ENCODE assay signal across 8 cellular contexts in the genomic region with DNA sequence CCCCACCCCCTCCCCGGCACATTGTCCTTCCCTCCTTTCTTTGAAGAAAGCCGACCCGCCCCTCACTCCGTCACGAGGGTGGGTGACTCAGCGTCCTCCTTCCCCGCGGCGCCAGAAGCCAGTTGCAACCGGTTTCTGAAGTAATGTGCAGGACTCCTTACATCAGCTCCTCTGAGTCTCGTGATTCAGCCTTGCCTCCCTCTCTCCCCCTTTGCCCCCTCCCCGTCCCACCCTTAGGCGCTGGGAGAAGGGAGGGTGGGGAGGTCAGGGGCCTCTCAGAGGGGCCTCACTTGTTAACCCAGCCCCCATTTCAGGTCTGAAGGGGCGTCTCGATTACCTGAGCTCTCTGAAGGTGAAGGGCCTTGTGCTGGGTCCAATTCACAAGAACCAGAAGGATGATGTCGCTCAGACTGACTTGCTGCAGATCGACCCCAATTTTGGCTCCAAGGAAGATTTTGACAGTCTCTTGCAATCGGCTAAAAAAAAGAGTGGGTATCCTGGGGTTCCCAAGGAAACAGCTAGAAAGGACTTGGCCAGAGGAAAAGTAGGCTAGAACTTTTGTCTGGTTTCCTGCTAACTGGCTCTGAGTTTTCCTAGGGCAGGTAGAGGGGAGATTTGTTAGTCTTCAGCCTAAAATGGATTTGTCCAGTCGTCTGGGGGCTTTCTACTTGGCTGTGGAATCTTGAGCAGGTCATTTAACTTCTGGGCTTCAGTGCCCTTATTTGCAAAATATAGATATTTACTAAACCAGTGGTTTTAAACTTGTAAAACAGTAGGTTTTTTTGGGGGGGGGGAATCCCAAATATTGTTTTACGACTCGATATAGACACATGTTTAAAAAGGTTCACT. TPM values are rescaled to one million over a fixed set of nuclear protein-coding genes. Genes with fewer than 3 reads are reported as not detected.
DNase-seq lines count a peak whose midpoint lies in the region; ATAC-seq and TF ChIP-seq lines count a peak whose summit lies in the region.

No MANE protein-coding gene starts in this region.

- TF ChIP-seq POLR2A in upper lobe of left lung (IDR thresholded peaks at IDR 0.05), result no peak

- peaks cover 40% of the 10 kb centered on the region for H3K4me1 Mint-ChIP-seq in activated naive CD8-positive, alpha-beta T cell treated with anti-CD3 and anti-CD28 coated beads, Interleukin-2, amount 10 ng/mL, durations not matched to agents 7 days and 5 days

- peaks cover 49 to 66% (median 56%) of the 10 kb centered on the region in 4 donors for H3K4me1 ChIP-seq in upper lobe of left lung

- H3K27me3 ChIP-seq in upper lobe of left lung, result no peaks in the 10 kb centered on the region

- DNase-seq in GDM1 (lab: John Stamatoyannopoulos, UW) (peak; percentile 89), GOT3 (lab: John Stamatoyannopoulos, UW) (peak; percentile 87), SKM-1 (lab: John Stamatoyannopoulos, UW; ENCODE audit: unreplicated experiment) (peak; percentile 97), cardiac septum (ENCODE audit: low spot score) (peak; percentile 98), posterior vena cava (ENCODE audit: low spot score) (peak; percentile 99), upper lobe of left lung (peak in 1 of 2 donors; percentile 95)
- DNase-seq in activated naive CD8-positive, alpha-beta T cell treated with anti-CD3 and anti-CD28 coated beads, Interleukin-2, amount 10 ng/mL, durations not matched to agents 7 days and 5 days, result peak; percentile 91

- peak overlapping the region; percentile 100 for H3K27ac Mint-ChIP-seq in activated naive CD8-positive, alpha-beta T cell treated with anti-CD3 and anti-CD28 coated beads, Interleukin-2, amount 10 ng/mL, durations not matched to agents 7 days and 5 days

- H3K4me3 Mint-ChIP-seq in activated naive CD8-positive, alpha-beta T cell treated with anti-CD3 and anti-CD28 coated beads, Interleukin-2, amount 10 ng/mL, durations not matched to agents 7 days and 5 days, result peak overlapping the region; percentile 100

- intact Hi-C loops in cardiac septum (cut with DNase I) (loop anchor here (1.0 to 2.0 kb wide), 3 partner anchors 25 to 96 kb away; no protein-coding TSS in a partner anchor), posterior vena cava (cut with DNase I) (no loop called here)

- no peaks in the 10 kb centered on the region for H3K27me3 Mint-ChIP-seq in activated naive CD8-positive, alpha-beta T cell treated with anti-CD3 and anti-CD28 coated beads, Interleukin-2, amount 10 ng/mL, durations not matched to agents 7 days and 5 days

- no peaks in the 10 kb centered on the region for H3K9me3 ChIP-seq in upper lobe of left lung

- peaks cover 33 to 47% (median 42%) of the 10 kb centered on the region in 4 donors for H3K36me3 ChIP-seq in upper lobe of left lung

- WGBS in upper lobe of left lung, 2 donors, result 5 to 8% methylated on average over 8 to 21 of the region's 21 CpGs

- peak overlapping the region; percentile 69 to 99 (median 88) for H3K4me3 ChIP-seq in upper lobe of left lung

- peak; percentile 58 for ATAC-seq in activated naive CD8-positive, alpha-beta T cell treated with anti-CD3 and anti-CD28 coated beads, Interleukin-2, amount 10 ng/mL, durations not matched to agents 7 days and 5 days (ENCODE audit: low read depth)
- ATAC-seq in upper lobe of left lung (ENCODE audit: low FRiP score in 2 of 2), result peak; percentile 88 to 89

- H3K36me3 Mint-ChIP-seq in activated naive CD8-positive, alpha-beta T cell treated with anti-CD3 and anti-CD28 coated beads, Interleukin-2, amount 10 ng/mL, durations not matched to agents 7 days and 5 days, result peaks cover 47% of the 10 kb centered on the region

- H3K27ac ChIP-seq in upper lobe of left lung, result peak overlapping the region; percentile 97 to 99 (median 98)

- POLR2A ChIA-PET in activated naive CD8-positive, alpha-beta T cell treated with anti-CD3 and anti-CD28 coated beads, Interleukin-2, amount 10 ng/mL, durations not matched to agents 7 days and 5 days (lab: Charles Lee), result interaction anchor here (0.6 to 6.2 kb wide), 48 partner anchors 8 to 1349 kb away, joined by 3 to 117 read pairs (median 5); partner anchors contain the start of genes B3GAT3, EEF1G, GNG3 and HNRNPUL2

- peak in 2 of 4 donors; percentile 77 to 97 for TF ChIP-seq EP300 in upper lobe of left lung (IDR thresholded peaks at IDR 0.05)

- TF ChIP-seq CTCF in LNCAP (IDR thresholded peaks at IDR 0.05) (peak; percentile 19; the same call in 1 of the 2 replicates), upper lobe of left lung (IDR thresholded peaks at IDR 0.05) (no peak)

- no peaks in the 10 kb centered on the region for H3K9me3 Mint-ChIP-seq in activated naive CD8-positive, alpha-beta T cell treated with anti-CD3 and anti-CD28 coated beads, Interleukin-2, amount 10 ng/mL, durations not matched to agents 7 days and 5 days

RNA-seq across cellular contexts. Expression of gene SLC3A2, which starts 1.1 kb away (rescaled TPM):
- 100 to 1,000 TPM; 222 to 228 TPM for total RNA-seq in activated naive CD8-positive, alpha-beta T cell treated with anti-CD3 and anti-CD28 coated beads, Interleukin-2, amount 10 ng/mL, durations not matched to agents 7 days and 5 days
- total RNA-seq in cardiac septum (38.6 TPM), posterior vena cava (100 to 1,000 TPM in 1 of 2 donors, 10 to 100 TPM in 1; 89.4 to 114 TPM), upper lobe of left lung (100 to 1,000 TPM; 120 to 236 (median 179) TPM)

RNA-seq across cellular contexts. Expression of gene CHRM1, which starts 39.4 kb away (rescaled TPM):
- total RNA-seq in activated naive CD8-positive, alpha-beta T cell treated with anti-CD3 and anti-CD28 coated beads, Interleukin-2, amount 10 ng/mL, durations not matched to agents 7 days and 5 days, result not detected
- not detected for total RNA-seq in cardiac septum
- not detected for total RNA-seq in posterior vena cava
- total RNA-seq in upper lobe of left lung, result 1 to 10 TPM in 4 of 6 donors, under 1 TPM in 1, not detected in 1; 0.59 to 7.3 (median 3.0) TPM

RNA-seq across cellular contexts. Expression of gene WDR74, which starts 42.4 kb away (rescaled TPM):
- total RNA-seq in activated naive CD8-positive, alpha-beta T cell treated with anti-CD3 and anti-CD28 coated beads, Interleukin-2, amount 10 ng/mL, durations not matched to agents 7 days and 5 days, result 10 to 100 TPM; 75.2 to 78.0 TPM
- total RNA-seq in cardiac septum, result 22.8 TPM
- 10 to 100 TPM; 38.5 to 45.6 TPM for total RNA-seq in posterior vena cava
- 10 to 100 TPM; 31.5 to 56.6 (median 50.4) TPM for total RNA-seq in upper lobe of left lung

RNA-seq across cellular contexts. Expression of gene TEX54, which starts 49.2 kb away (rescaled TPM):
- not detected for total RNA-seq in activated naive CD8-positive, alpha-beta T cell treated with anti-CD3 and anti-CD28 coated beads, Interleukin-2, amount 10 ng/mL, durations not matched to agents 7 days and 5 days
- total RNA-seq in cardiac septum (not detected), posterior vena cava (not detected), upper lobe of left lung (not detected)

RNA-seq across cellular contexts. Expression of gene STX5, which starts 50.0 kb away (rescaled TPM):
- 10 to 100 TPM; 43.4 to 44.3 TPM for total RNA-seq in activated naive CD8-positive, alpha-beta T cell treated with anti-CD3 and anti-CD28 coated beads, Interleukin-2, amount 10 ng/mL, durations not matched to agents 7 days and 5 days
- total RNA-seq in cardiac septum, result 19.7 TPM
- total RNA-seq in posterior vena cava, result 10 to 100 TPM; 32.8 to 34.0 TPM
- 10 to 100 TPM; 25.3 to 53.8 (median 44.9) TPM for total RNA-seq in upper lobe of left lung
